In genomic region chr12:110920324-110920910, GRCh38 we compare ENCODE assay signal across 2 cellular contexts.
TF ChIP-seq lines count a peak whose summit lies in the region.

Gene MYL2 (minus strand): TSS chr12:110920579. CDS start chr12:110920529, 50 bp downstream.

TF ChIP-seq in HCT116, 20 proteins besides CTCF, POLR2A, EP300 and RAD21:
- TF ChIP-seq REST (IDR thresholded peaks at IDR 0.05; ENCODE audit: low read depth): no peak
- no peak for TF ChIP-seq SRF (IDR thresholded peaks at IDR 0.05; ENCODE audit: low read depth)
- TF ChIP-seq TCF7L2 (IDR thresholded peaks at IDR 0.05; ENCODE audit: borderline replicate concordance, extremely low read depth, insufficient read depth, insufficient read length): no peak
- no peak for TF ChIP-seq EGR1 (IDR thresholded peaks at IDR 0.05; ENCODE audit: low read depth)
TF ChIP-seq in HCT116: peak in this region for 0.

TF ChIP-seq in H1, 55 proteins besides CTCF, POLR2A, EP300 and RAD21:
- no peak for TF ChIP-seq SRF (IDR thresholded peaks at IDR 0.05; ENCODE audit: low read depth, low read length)
- no peak for TF ChIP-seq EGR1 (IDR thresholded peaks at IDR 0.05; ENCODE audit: borderline replicate concordance, low read depth, low read length)
- no peak for TF ChIP-seq PHF8 (conservative IDR thresholded peaks at IDR 0.05; ENCODE audit: low read depth, low read length)
- TF ChIP-seq CBX5 (IDR thresholded peaks at IDR 0.05; ENCODE audit: low read depth, low read length): no peak
- TF ChIP-seq TBP (IDR thresholded peaks at IDR 0.05; ENCODE audit: low read depth, low read length): no peak
- no peak for TF ChIP-seq CREB1 (IDR thresholded peaks at IDR 0.05)
- TF ChIP-seq RNF2 (IDR thresholded peaks at IDR 0.05; ENCODE audit: borderline replicate concordance, low read depth, low read length, missing control alignments, poor library complexity, severe bottlenecking): no peak
- no peak for TF ChIP-seq KDM4A (IDR thresholded peaks at IDR 0.05; ENCODE audit: low read depth, low read length, severe bottlenecking)
- no peak for TF ChIP-seq POU5F1 (IDR thresholded peaks at IDR 0.05; ENCODE audit: low read depth, low read length)
- no peak for TF ChIP-seq GABPA (IDR thresholded peaks at IDR 0.05; ENCODE audit: borderline replicate concordance, insufficient read depth, low read length)
- TF ChIP-seq TAF7 (optimal IDR thresholded peaks at IDR 0.05; ENCODE audit: borderline replicate concordance, low read depth, low read length): no peak
- TF ChIP-seq E2F6 (IDR thresholded peaks at IDR 0.05): no peak
- no peak for TF ChIP-seq POLR2AphosphoS5 (IDR thresholded peaks at IDR 0.05; ENCODE audit: low read depth, low read length)
